ENCODE assay signal across 15 cellular contexts in genomic region chr2:186751790-186752189, GRCh38. TPM values are rescaled to one million over a fixed set of nuclear protein-coding genes. Genes with fewer than 3 reads are reported as not detected.
A peak's percentile ranks its signal among the peaks of the same experiment; 100 is the strongest.
DNase-seq lines count a peak whose midpoint lies in the region; ATAC-seq and TF ChIP-seq lines count a peak whose summit lies in the region.
"Had no signal": no experiment of that assay in that cellular context is flagged by ENCODE, and none has a peak within 500 bp of the region (broad histone marks: within the 10 kb centered on the region; RNA-seq: fewer than 3 reads in every experiment).

No MANE protein-coding gene starts in this region.

- peak; percentile 86 for ATAC-seq in GM18909 (IDR thresholded peaks at IDR 0.05; ENCODE audit: poor library complexity, unreplicated experiment)
- peak; percentile 94 for ATAC-seq in GM21529 (IDR thresholded peaks at IDR 0.05; ENCODE audit: unreplicated experiment)
- peak; percentile 85 for ATAC-seq in HG03108 (IDR thresholded peaks at IDR 0.05; ENCODE audit: unreplicated experiment)
- ATAC-seq: sciatic nerve, upper lobe of right lung had no signal

- H3K9me3 ChIP-seq in Peyer's patch, result no peaks in the 10 kb centered on the region
- H3K9me3 ChIP-seq: upper lobe of right lung had no signal

- no peaks in the 10 kb centered on the region for H3K27me3 ChIP-seq in Peyer's patch
- H3K27me3 ChIP-seq: cardiac muscle cell, upper lobe of right lung had no signal

- H3K4me3 ChIP-seq in epithelial cell of esophagus (ENCODE audit: low read length), result no peak overlapping the region
- no peak overlapping the region for H3K4me3 ChIP-seq in Peyer's patch
- H3K4me3 ChIP-seq: cardiac muscle cell, upper lobe of right lung had no signal

- H3K27ac ChIP-seq in Peyer's patch, result no peak overlapping the region
- H3K27ac ChIP-seq: cardiac muscle cell, epithelial cell of prostate, upper lobe of right lung had no signal

- no peak for TF ChIP-seq CTCF in epithelial cell of esophagus (IDR thresholded peaks at IDR 0.05; ENCODE audit: insufficient read depth, low read depth, low read length, missing control alignments)
- no peak for TF ChIP-seq CTCF in Peyer's patch (IDR thresholded peaks at IDR 0.05)

- DNase-seq in epithelial cell of esophagus (ENCODE audit: low read depth) (peak; percentile 36), COR-L47 (lab: John Stamatoyannopoulos, UW) (no peak), Peyer's patch (no peak), inferior parietal cortex (ENCODE audit: extremely low spot score) (no peak)
- DNase-seq: activated B cell treated with CpG ODN at 0.5 μM for 24 hours; CD4-positive, alpha-beta memory T cell; HFFc6; NCI-H510A treated with DMSO at 0.1 percent for 48 hours; upper lobe of right lung had no signal

- H3K4me1 ChIP-seq in Peyer's patch, result no peaks in the 10 kb centered on the region
- H3K4me1 ChIP-seq: upper lobe of right lung had no signal

- no peak for TF ChIP-seq POLR2A in Peyer's patch (IDR thresholded peaks at IDR 0.05)

- H3K36me3 ChIP-seq in Peyer's patch, result peaks cover 0 to 3% (median 0%) of the 10 kb centered on the region in 3 donors
- H3K36me3 ChIP-seq: cardiac muscle cell, upper lobe of right lung had no signal

RNA-seq across cellular contexts. Expression of gene FAM171B, which starts 57.9 kb away (rescaled TPM):
- 10 to 100 TPM in 1 of 4 donors, 1 to 10 TPM in 2, under 1 TPM in 1; 0.35 to 11.9 (median 1.8) TPM for total RNA-seq in Peyer's patch
- total RNA-seq: activated B cell treated with CpG ODN at 0.5 μM for 24 hours had no signal
